Comparison of ENCODE assay signal across 18 cellular contexts in genomic region chr13:59409651-59410200, GRCh38.
DNase-seq lines count a peak whose midpoint lies in the region; TF ChIP-seq lines count a peak whose summit lies in the region.
"Had no signal": no experiment of that assay in that cellular context is flagged by ENCODE, and none has a peak within 500 bp of the region (broad histone marks: within the 10 kb centered on the region; RNA-seq: fewer than 3 reads in every experiment).

No MANE protein-coding gene starts in this region.

- no peaks in the 10 kb centered on the region for H3K27me3 ChIP-seq in sigmoid colon

- peaks cover 11% of the 10 kb centered on the region for H3K9me3 Mint-ChIP-seq in endothelial cell (ENCODE audit: unreplicated experiment)

- no peak overlapping the region for H3K4me3 ChIP-seq in sigmoid colon
- H3K4me3 ChIP-seq: A549 had no signal

- H3K27ac ChIP-seq in sigmoid colon: peak overlapping the region; percentile 5 to 55 (median 24)
- H3K27ac ChIP-seq: A549 had no signal

- H3K4me1 Mint-ChIP-seq in endothelial cell (ENCODE audit: unreplicated experiment): no peaks in the 10 kb centered on the region
- H3K4me1 Mint-ChIP-seq: neural crest cell had no signal

- no peaks in the 10 kb centered on the region for H3K27me3 Mint-ChIP-seq in endothelial cell (ENCODE audit: unreplicated experiment)

- H3K36me3 ChIP-seq in sigmoid colon: no peaks in the 10 kb centered on the region

- TF ChIP-seq EP300 in sigmoid colon (IDR thresholded peaks at IDR 0.05): no peak

- H3K9me3 ChIP-seq in sigmoid colon: no peaks in the 10 kb centered on the region
- H3K9me3 ChIP-seq: A549 had no signal

- H3K4me1 ChIP-seq in sigmoid colon: peaks cover 0 to 15% (median 9%) of the 10 kb centered on the region in 4 donors
- H3K4me1 ChIP-seq: A549 had no signal

- no peak for TF ChIP-seq POLR2A in sigmoid colon (IDR thresholded peaks at IDR 0.05)

- no peak for TF ChIP-seq CTCF in sigmoid colon (IDR thresholded peaks at IDR 0.05)
- no peak for TF ChIP-seq CTCF in endothelial cell (IDR thresholded peaks at IDR 0.05; ENCODE audit: unreplicated experiment)

- 33 to 72% methylated on average over 8 of the region's 8 CpGs for WGBS in sigmoid colon, 2 donors

- DNase-seq in NCI-H345 (lab: John Stamatoyannopoulos, UW) (peak; percentile 2), NCI-H345 treated with DMSO at 0.1 percent for 48 hours (lab: John Stamatoyannopoulos, UW; ENCODE audit: unreplicated experiment) (no peak), NCI-H526 (lab: John Stamatoyannopoulos, UW) (peak; percentile 97 to 98), iPS DF 4.7 (ENCODE audit: extremely low read depth, low spot score) (peak; percentile 78), sigmoid colon (no peak), endothelial cell (ENCODE audit: low spot score) (no peak), Kasumi-1 (lab: John Stamatoyannopoulos, UW) (no peak)
- DNase-seq in activated CD4-positive, alpha-beta T cell treated with anti-CD3 and anti-CD28 coated beads, Interleukin-2, amount 50 U/mL, for 48 hours: no peak
- DNase-seq: central memory CD4-positive, alpha-beta T cell; DMS53; kidney glomerular epithelial cell; NCI-H187; NCI-H510A had no signal

- intact Hi-C loops in sigmoid colon (cut with DNase I): no loop called here

- no peak overlapping the region for H3K4me3 Mint-ChIP-seq in endothelial cell (ENCODE audit: unreplicated experiment)
- H3K4me3 Mint-ChIP-seq: neural crest cell; stimulated activated effector memory CD8-positive, alpha-beta T cell treated with anti-CD3 and anti-CD28 coated beads, Interleukin-12 subunit alpha, Interleukin-12 subunit beta, amount 100 ng/mL, for 72 hours; T-helper 2 cell treated with Interferon-gamma antibody and Interleukin-4, amounts not matched to agents 5 μg/mL and 100 μg/mL, for 36 hours had no signal

- H3K27ac Mint-ChIP-seq in endothelial cell (ENCODE audit: unreplicated experiment): no peak overlapping the region
- H3K27ac Mint-ChIP-seq: activated T-helper 2 cell treated with anti-CD3 and anti-CD28 coated beads, Interferon-gamma antibody, Interleukin-2, Interleukin-4, amounts not matched to agents 10 μg/mL and 5 μg/mL and 100 μg/mL, durations not matched to agents 14 hours and 24 hours and 36 hours; stimulated activated effector memory CD8-positive, alpha-beta T cell treated with anti-CD3 and anti-CD28 coated beads, Interleukin-12 subunit alpha, Interleukin-12 subunit beta, amount 100 ng/mL, for 72 hours; T-helper 2 cell treated with Interferon-gamma antibody and Interleukin-4, amounts not matched to agents 5 μg/mL and 100 μg/mL, for 36 hours had no signal

- H3K36me3 Mint-ChIP-seq in endothelial cell (ENCODE audit: low read depth, unreplicated experiment): peaks cover 15% of the 10 kb centered on the region
- H3K36me3 Mint-ChIP-seq: stimulated activated effector memory CD8-positive, alpha-beta T cell treated with anti-CD3 and anti-CD28 coated beads, Interleukin-12 subunit alpha, Interleukin-12 subunit beta, amount 100 ng/mL, for 72 hours had no signal

Comparison
In these comparisons a context has a peak if more than half of its experiments do, and no peak if none do; other contexts are left out.
1. DNase-seq: peak in NCI-H345 (single experiment), NCI-H526 (2 of 2) and iPS DF 4.7 (single experiment); none in NCI-H345 treated with DMSO at 0.1 percent for 48 hours (single experiment), sigmoid colon (single experiment), endothelial cell (single experiment), Kasumi-1 (0 of 2) and activated CD4-positive, alpha-beta T cell treated with anti-CD3 and anti-CD28 coated beads, Interleukin-2, amount 50 U/mL, for 48 hours (0 of 2).